ENCODE assay signal across 26 cellular contexts in the genomic region with DNA sequence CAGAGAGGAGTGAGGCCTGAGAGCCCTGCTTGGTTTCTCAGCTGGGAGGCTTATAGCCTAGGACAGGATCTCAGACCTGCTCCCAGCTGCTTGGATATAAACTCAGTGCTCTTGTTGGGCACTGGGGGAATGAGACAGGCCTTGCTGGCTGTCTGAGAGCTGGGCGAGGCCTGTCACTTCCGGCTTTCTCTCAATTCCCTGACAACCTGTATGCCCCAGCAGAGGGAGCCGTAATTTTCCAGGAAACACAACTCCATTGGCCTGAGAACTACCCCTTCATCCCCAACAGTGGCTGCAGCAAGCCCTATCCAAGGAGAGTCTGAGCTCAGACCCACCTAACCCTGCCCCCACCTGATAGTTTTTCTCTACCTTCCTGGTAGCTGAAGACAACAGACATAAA.
DNase-seq lines count a peak whose midpoint lies in the region; ATAC-seq, FAIRE-seq and TF ChIP-seq lines count a peak whose summit lies in the region.
"Had no signal": no experiment of that assay in that cellular context is flagged by ENCODE, and none has a peak within 500 bp of the region (broad histone marks: within the 10 kb centered on the region; RNA-seq: fewer than 3 reads in every experiment).

No MANE protein-coding gene starts in this region.

- intact Hi-C loops in upper lobe of right lung (cut with DNase I): no loop called here
- intact Hi-C loops in left lung (cut with DNase I): no loop called here

- peak; percentile 16 for DNase-seq in NCI-H748 (lab: John Stamatoyannopoulos, UW; ENCODE audit: unreplicated experiment)
- DNase-seq in NCI-H748 treated with DMSO at 0.1 percent for 48 hours (lab: John Stamatoyannopoulos, UW): no peak
- peak; percentile 1 for DNase-seq in RKO (ENCODE audit: low spot score)
- DNase-seq in iPS DF 19.7 (ENCODE audit: low read depth, low spot score): peak; percentile 33
- DNase-seq in small intestine: peak; percentile 4
- no peak for DNase-seq in upper lobe of right lung
- DNase-seq in GM03348 (ENCODE audit: low spot score): no peak
- no peak for DNase-seq in left lung
- DNase-seq: activated B cell treated with CpG ODN at 0.5 μM for 24 hours; activated CD4-positive, alpha-beta T cell treated with anti-CD3 and anti-CD28 coated beads, Interleukin-2, amount 50 U/mL, for 4 hours; activated CD8-positive, alpha-beta memory T cell treated with anti-CD3 and anti-CD28 coated beads, Interleukin-2, amount 50 U/mL, for 4 hours; caudate nucleus; dermis blood vessel endothelial cell; KG1; NCI-H1694; NCI-H2227 treated with DMSO at 0.1 percent for 48 hours; stimulated activated CD4-positive, alpha-beta T cell treated with anti-CD3 and anti-CD28 coated beads, Interleukin-4, amount 100 ng/mL, for 24 hours had no signal

- H3K36me3 ChIP-seq in small intestine (ENCODE audit: control insufficient read depth in 2 of 2, insufficient read depth in 2 of 2, low read length in 2 of 2): no peaks in the 10 kb centered on the region
- no peaks in the 10 kb centered on the region for H3K36me3 ChIP-seq in upper lobe of right lung
- no peaks in the 10 kb centered on the region for H3K36me3 ChIP-seq in left lung
- H3K36me3 ChIP-seq: ascending aorta had no signal

- TF ChIP-seq CTCF in upper lobe of right lung (IDR thresholded peaks at IDR 0.05) (no peak), left lung (IDR thresholded peaks at IDR 0.05) (no peak)

- H3K27me3 ChIP-seq in small intestine (ENCODE audit: control insufficient read depth in 2 of 2, insufficient read depth in 2 of 2, low read length in 2 of 2) (no peaks in the 10 kb centered on the region), upper lobe of right lung (no peaks in the 10 kb centered on the region), left lung (no peaks in the 10 kb centered on the region)
- H3K27me3 ChIP-seq: ascending aorta had no signal

- H3K4me1 ChIP-seq in small intestine (ENCODE audit: control insufficient read depth in 2 of 2, insufficient read depth in 1 of 2, low read depth in 1 of 2, low read length in 1 of 2) (no peaks in the 10 kb centered on the region), upper lobe of right lung (no peaks in the 10 kb centered on the region), left lung (no peaks in the 10 kb centered on the region)
- H3K4me1 ChIP-seq: ascending aorta had no signal

- H3K9me3 ChIP-seq in small intestine (ENCODE audit: control insufficient read depth, low read depth): no peaks in the 10 kb centered on the region
- H3K9me3 ChIP-seq in upper lobe of right lung: no peaks in the 10 kb centered on the region
- peaks cover 0 to 3% of the 10 kb centered on the region in 2 donors for H3K9me3 ChIP-seq in left lung
- H3K9me3 ChIP-seq: ascending aorta had no signal

- H3K27ac ChIP-seq in small intestine (ENCODE audit: low read depth in 1 of 2, low read length in 1 of 2) (no peak overlapping the region), upper lobe of right lung (no peak overlapping the region), left lung (no peak overlapping the region)
- H3K27ac ChIP-seq: ascending aorta, epithelial cell of prostate had no signal

- 33 to 59% (median 45%) methylated on average over 3 of the region's 3 CpGs for WGBS in small intestine, 3 donors

- FAIRE-seq in small intestine (lab: Jason Lieb, UNC): no peak
- FAIRE-seq: GM18507, keratinocyte had no signal

- ATAC-seq in upper lobe of right lung: no peak
- no peak for ATAC-seq in left lung
- ATAC-seq: activated naive CD4-positive, alpha-beta T cell treated with anti-CD3 and anti-CD28 coated beads, Interleukin-2, amount 50 U/mL, for 72 hours; activated T-helper 17 cell treated with anti-CD3 and anti-CD28 coated beads, Interleukin-2, amount 50 U/mL, for 72 hours; Panc1 had no signal

- no peak overlapping the region for H3K4me3 ChIP-seq in small intestine (ENCODE audit: low read depth in 1 of 2, low read length in 2 of 2)
- H3K4me3 ChIP-seq in upper lobe of right lung: no peak overlapping the region
- H3K4me3 ChIP-seq in left lung: no peak overlapping the region
- H3K4me3 ChIP-seq: ascending aorta, lung, smooth muscle cell had no signal

Comparison
In these comparisons a context has a peak if more than half of its experiments do, and no peak if none do; other contexts are left out.
1. DNase-seq: peak in NCI-H748 (single experiment), RKO (single experiment), iPS DF 19.7 (single experiment) and small intestine (single experiment); none in NCI-H748 treated with DMSO at 0.1 percent for 48 hours (single experiment), upper lobe of right lung (single experiment), GM03348 (single experiment) and left lung (0 of 2).